1 cellular context compared by ENCODE assay signal in the genomic region with DNA sequence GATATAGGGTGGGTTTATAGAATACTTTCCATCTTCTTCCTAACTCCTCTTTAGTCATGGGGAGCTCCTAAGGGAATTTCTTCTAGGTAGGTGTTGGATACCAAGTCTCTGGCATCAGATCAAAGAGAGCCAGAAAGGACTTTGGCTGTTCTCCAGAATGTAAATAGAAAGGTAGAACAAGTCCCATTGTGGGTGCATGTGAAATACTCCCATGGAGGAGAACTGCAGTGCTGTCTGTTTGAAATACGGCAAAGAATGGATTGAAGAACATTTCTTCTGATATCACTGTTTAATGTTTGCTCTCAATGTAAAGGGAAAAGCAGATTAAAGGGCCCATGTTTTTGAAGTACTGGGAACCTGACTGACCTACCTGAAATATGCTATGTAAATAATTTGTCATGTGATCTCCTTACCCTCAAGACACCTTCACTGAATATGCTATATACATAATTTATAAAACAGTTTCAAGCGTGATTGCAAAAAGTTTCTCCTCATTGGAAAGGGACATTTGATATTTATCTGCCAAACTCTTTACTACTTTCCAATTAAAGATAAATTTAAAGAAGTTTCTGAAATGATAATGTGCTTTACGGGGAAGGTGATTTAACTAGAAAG.
A peak's percentile ranks its signal among the peaks of the same experiment; 100 is the strongest.
TF ChIP-seq lines count a peak whose summit lies in the region.

No MANE protein-coding gene starts in this region.

TF ChIP-seq in HepG2, 621 proteins besides CTCF, POLR2A, EP300 and RAD21 (continued from another document):
- TF ChIP-seq KIAA2018 (CRISPR knock-in tag; IDR thresholded peaks at IDR 0.05; ENCODE audit: borderline replicate concordance) (no peak), ZSCAN20 (CRISPR knock-in tag; IDR thresholded peaks at IDR 0.05; ENCODE audit: borderline replicate concordance) (no peak), MYNN (CRISPR knock-in tag; IDR thresholded peaks at IDR 0.05; ENCODE audit: low read depth) (no peak), CREB3 (CRISPR knock-in tag; IDR thresholded peaks at IDR 0.05) (no peak), NFIC (IDR thresholded peaks at IDR 0.05; ENCODE audit: low read length) (peak; percentile 99), PATZ1 (CRISPR knock-in tag; IDR thresholded peaks at IDR 0.05) (peak; percentile 82), ZNF333 (CRISPR knock-in tag; IDR thresholded peaks at IDR 0.05; ENCODE audit: borderline replicate concordance) (no peak), ZFP90 (CRISPR knock-in tag; IDR thresholded peaks at IDR 0.05; ENCODE audit: borderline replicate concordance) (no peak), ZNF576 (CRISPR knock-in tag; IDR thresholded peaks at IDR 0.05) (no peak), MIER2 (CRISPR knock-in tag; IDR thresholded peaks at IDR 0.05) (no peak), HNF4A (CRISPR knock-in tag; IDR thresholded peaks at IDR 0.05) (peak; percentile 84), ZNF354B (CRISPR knock-in tag; IDR thresholded peaks at IDR 0.05) (no peak), SP140L (CRISPR knock-in tag; IDR thresholded peaks at IDR 0.05; ENCODE audit: borderline replicate concordance) (no peak)
- TF ChIP-seq, protein P1, sequence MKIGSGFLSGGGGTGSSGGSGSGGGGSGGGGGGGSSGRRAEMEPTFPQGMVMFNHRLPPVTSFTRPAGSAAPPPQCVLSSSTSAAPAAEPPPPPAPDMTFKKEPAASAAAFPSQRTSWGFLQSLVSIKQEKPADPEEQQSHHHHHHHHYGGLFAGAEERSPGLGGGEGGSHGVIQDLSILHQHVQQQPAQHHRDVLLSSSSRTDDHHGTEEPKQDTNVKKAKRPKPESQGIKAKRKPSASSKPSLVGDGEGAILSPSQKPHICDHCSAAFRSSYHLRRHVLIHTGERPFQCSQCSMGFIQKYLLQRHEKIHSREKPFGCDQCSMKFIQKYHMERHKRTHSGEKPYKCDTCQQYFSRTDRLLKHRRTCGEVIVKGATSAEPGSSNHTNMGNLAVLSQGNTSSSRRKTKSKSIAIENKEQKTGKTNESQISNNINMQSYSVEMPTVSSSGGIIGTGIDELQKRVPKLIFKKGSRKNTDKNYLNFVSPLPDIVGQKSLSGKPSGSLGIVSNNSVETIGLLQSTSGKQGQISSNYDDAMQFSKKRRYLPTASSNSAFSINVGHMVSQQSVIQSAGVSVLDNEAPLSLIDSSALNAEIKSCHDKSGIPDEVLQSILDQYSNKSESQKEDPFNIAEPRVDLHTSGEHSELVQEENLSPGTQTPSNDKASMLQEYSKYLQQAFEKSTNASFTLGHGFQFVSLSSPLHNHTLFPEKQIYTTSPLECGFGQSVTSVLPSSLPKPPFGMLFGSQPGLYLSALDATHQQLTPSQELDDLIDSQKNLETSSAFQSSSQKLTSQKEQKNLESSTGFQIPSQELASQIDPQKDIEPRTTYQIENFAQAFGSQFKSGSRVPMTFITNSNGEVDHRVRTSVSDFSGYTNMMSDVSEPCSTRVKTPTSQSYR (CRISPR knock-in tag; IDR thresholded peaks at IDR 0.05; ENCODE audit: borderline replicate concordance): no peak
- TF ChIP-seq, protein P2, sequence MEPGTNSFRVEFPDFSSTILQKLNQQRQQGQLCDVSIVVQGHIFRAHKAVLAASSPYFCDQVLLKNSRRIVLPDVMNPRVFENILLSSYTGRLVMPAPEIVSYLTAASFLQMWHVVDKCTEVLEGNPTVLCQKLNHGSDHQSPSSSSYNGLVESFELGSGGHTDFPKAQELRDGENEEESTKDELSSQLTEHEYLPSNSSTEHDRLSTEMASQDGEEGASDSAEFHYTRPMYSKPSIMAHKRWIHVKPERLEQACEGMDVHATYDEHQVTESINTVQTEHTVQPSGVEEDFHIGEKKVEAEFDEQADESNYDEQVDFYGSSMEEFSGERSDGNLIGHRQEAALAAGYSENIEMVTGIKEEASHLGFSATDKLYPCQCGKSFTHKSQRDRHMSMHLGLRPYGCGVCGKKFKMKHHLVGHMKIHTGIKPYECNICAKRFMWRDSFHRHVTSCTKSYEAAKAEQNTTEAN (CRISPR knock-in tag; conservative IDR thresholded peaks at IDR 0.05): no peak
